11 cellular contexts compared by ENCODE assay signal in genomic region chr4:163107754-163108153, GRCh38. TPM values are rescaled to one million over a fixed set of nuclear protein-coding genes. Genes with fewer than 3 reads are reported as not detected.
DNase-seq lines count a peak whose midpoint lies in the region; ATAC-seq and TF ChIP-seq lines count a peak whose summit lies in the region.
"Had no signal": no experiment of that assay in that cellular context is flagged by ENCODE, and none has a peak within 500 bp of the region (broad histone marks: within the 10 kb centered on the region; RNA-seq: fewer than 3 reads in every experiment).

No MANE protein-coding gene starts in this region.

- TF ChIP-seq CTCF in GM12864 (IDR thresholded peaks at IDR 0.05; ENCODE audit: low read depth, low read length, missing control alignments) (no peak), RWPE2 (IDR thresholded peaks at IDR 0.05; ENCODE audit: poor library complexity, severe bottlenecking) (peak; percentile 43), vagina (IDR thresholded peaks at IDR 0.05) (no peak)

- no peaks in the 10 kb centered on the region for H3K4me1 ChIP-seq in RWPE2 (ENCODE audit: insufficient read depth, poor library complexity, severe bottlenecking)
- no peaks in the 10 kb centered on the region for H3K4me1 ChIP-seq in vagina

- peak; percentile 5 for DNase-seq in GM12864 (ENCODE audit: low read depth)
- DNase-seq in RWPE2 (ENCODE audit: low spot score), result no peak
- DNase-seq in left kidney (ENCODE audit: low read depth, low spot score), result peak; percentile 24
- DNase-seq in vagina (ENCODE audit: extremely low spot score in 2 of 2), result no peak
- DNase-seq in NCI-H2196 (lab: John Stamatoyannopoulos, UW; ENCODE audit: unreplicated experiment), result no peak
- no peak for DNase-seq in SW 1271 (lab: John Stamatoyannopoulos, UW)
- DNase-seq in DMS153 (lab: John Stamatoyannopoulos, UW), result no peak
- DNase-seq: activated gamma-delta T cell treated with Interleukin-2 at 50 U/mL for 16 hours, NCI-H510A treated with DMSO at 0.1 percent for 48 hours had no signal

- no peaks in the 10 kb centered on the region for H3K36me3 ChIP-seq in RWPE2 (ENCODE audit: low read depth)
- H3K36me3 ChIP-seq in vagina, result no peaks in the 10 kb centered on the region

- intact Hi-C loops in vagina (cut with DNase I), result no loop called here

- H3K4me3 ChIP-seq in GM12864 (ENCODE audit: low read depth, low read length), result no peak overlapping the region
- no peak overlapping the region for H3K4me3 ChIP-seq in RWPE2 (ENCODE audit: severe bottlenecking)
- H3K4me3 ChIP-seq in vagina, result no peak overlapping the region

- TF ChIP-seq POLR2A in vagina (IDR thresholded peaks at IDR 0.05), result no peak

- H3K27me3 ChIP-seq in RWPE2 (ENCODE audit: insufficient read depth, poor library complexity, severe bottlenecking), result no peaks in the 10 kb centered on the region
- no peaks in the 10 kb centered on the region for H3K27me3 ChIP-seq in vagina

- H3K9me3 ChIP-seq in RWPE2 (ENCODE audit: severe bottlenecking) (no peaks in the 10 kb centered on the region), vagina (no peaks in the 10 kb centered on the region)

- peak; percentile 39 for ATAC-seq in HG02759 (IDR thresholded peaks at IDR 0.05; ENCODE audit: unreplicated experiment)
- no peak for ATAC-seq in RWPE2 (ENCODE audit: low read depth)
- ATAC-seq: left lobe of liver had no signal

- H3K27ac ChIP-seq in RWPE2 (ENCODE audit: poor library complexity, severe bottlenecking) (no peak overlapping the region), vagina (no peak overlapping the region)

RNA-seq across cellular contexts. Expression of gene NAF1, which starts 58.9 kb away (rescaled TPM):
- total RNA-seq in vagina, result 21.4 TPM

Comparison
In these comparisons a context has a peak if more than half of its experiments do, and no peak if none do; other contexts are left out.
1. DNase-seq: peak in GM12864 (single experiment) and left kidney (single experiment); none in RWPE2 (single experiment), vagina (0 of 2), NCI-H2196 (single experiment), SW 1271 (0 of 2) and DMS153 (single experiment).